In the genomic region with DNA sequence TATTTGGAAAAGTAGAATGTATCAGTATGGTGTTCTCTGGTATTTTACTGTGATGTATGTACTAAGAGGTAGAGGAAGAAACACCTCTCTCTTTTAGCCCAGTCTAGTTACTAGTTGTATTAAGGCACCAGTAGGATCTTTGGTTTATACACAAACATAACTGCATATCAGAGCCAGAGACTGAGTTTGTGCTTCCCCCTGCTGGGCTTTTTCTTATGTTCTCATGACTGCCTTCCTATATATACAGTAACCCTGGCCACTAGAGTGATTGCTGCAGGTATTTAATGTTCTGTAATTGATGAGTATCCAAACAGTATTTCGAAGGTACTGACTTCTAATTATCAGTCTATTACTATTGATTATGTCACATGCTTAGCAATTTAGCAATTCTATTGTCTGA, we compare ENCODE assay signal across 9 cellular contexts.
DNase-seq lines count a peak whose midpoint lies in the region; ATAC-seq, FAIRE-seq and TF ChIP-seq lines count a peak whose summit lies in the region.
"Had no signal": no experiment of that assay in that cellular context is flagged by ENCODE, and none has a peak within 500 bp of the region (broad histone marks: within the 10 kb centered on the region; RNA-seq: fewer than 3 reads in every experiment).

No MANE protein-coding gene starts in this region.

- TF ChIP-seq EP300 in sigmoid colon (IDR thresholded peaks at IDR 0.05): no peak

- TF ChIP-seq CTCF in heart right ventricle (IDR thresholded peaks at IDR 0.05) (peak in 6 of 9 donors; percentile 15 to 47 (median 30)), upper lobe of right lung (IDR thresholded peaks at IDR 0.05) (peak; percentile 6), sigmoid colon (IDR thresholded peaks at IDR 0.05) (no peak)

- WGBS in heart right ventricle, 2 donors: 33 to 36% methylated on average over 1 of the region's 1 CpG
- 15 to 48% methylated on average over 1 of the region's 1 CpG for WGBS in sigmoid colon, 2 donors

- H3K4me3 Mint-ChIP-seq in effector memory CD8-positive, alpha-beta T cell: no peak overlapping the region

- H3K36me3 ChIP-seq in heart right ventricle: no peaks in the 10 kb centered on the region
- H3K36me3 ChIP-seq in upper lobe of right lung: no peaks in the 10 kb centered on the region
- H3K36me3 ChIP-seq in sigmoid colon: no peaks in the 10 kb centered on the region
- H3K36me3 ChIP-seq: BLaER1 had no signal

- H3K9me3 Mint-ChIP-seq in effector memory CD8-positive, alpha-beta T cell: peaks cover 0 to 12% of the 10 kb centered on the region in 2 donors

- DNase-seq in heart right ventricle: no peak
- DNase-seq in cardiac septum (ENCODE audit: low spot score): no peak
- peak; percentile 69 for DNase-seq in NCI-H526 treated with DMSO at 0.1 percent for 48 hours (lab: John Stamatoyannopoulos, UW)
- DNase-seq in upper lobe of right lung: no peak
- no peak for DNase-seq in sigmoid colon
- no peak for DNase-seq in effector memory CD8-positive, alpha-beta T cell
- no peak for DNase-seq in activated T-cell treated with anti-CD3 and anti-CD28 coated beads for 4 hours

- H3K9me3 ChIP-seq in heart right ventricle (no peaks in the 10 kb centered on the region), upper lobe of right lung (no peaks in the 10 kb centered on the region), sigmoid colon (no peaks in the 10 kb centered on the region)

- no peaks in the 10 kb centered on the region for H3K27me3 Mint-ChIP-seq in effector memory CD8-positive, alpha-beta T cell

- no peak for TF ChIP-seq POLR2A in sigmoid colon (IDR thresholded peaks at IDR 0.05)

- H3K4me1 ChIP-seq in heart right ventricle (no peaks in the 10 kb centered on the region), upper lobe of right lung (no peaks in the 10 kb centered on the region), sigmoid colon (no peaks in the 10 kb centered on the region)

- H3K36me3 Mint-ChIP-seq in effector memory CD8-positive, alpha-beta T cell (ENCODE audit: insufficient read depth): no peaks in the 10 kb centered on the region

- ATAC-seq in heart right ventricle: peak in 1 of 8 donors; percentile 47
- no peak for ATAC-seq in upper lobe of right lung
- ATAC-seq in effector memory CD8-positive, alpha-beta T cell (replicated peaks): no peak

- H3K27ac ChIP-seq in heart right ventricle (no peak overlapping the region), upper lobe of right lung (no peak overlapping the region), sigmoid colon (no peak overlapping the region)
- H3K27ac ChIP-seq: BLaER1 had no signal

- H3K27ac Mint-ChIP-seq in effector memory CD8-positive, alpha-beta T cell: no peak overlapping the region

- H3K4me3 ChIP-seq in heart right ventricle (no peak overlapping the region), upper lobe of right lung (no peak overlapping the region), sigmoid colon (no peak overlapping the region)
- H3K4me3 ChIP-seq: BLaER1 had no signal

- intact Hi-C loops in heart right ventricle (cut with DNase I) (no loop called here), cardiac septum (cut with DNase I) (no loop called here), upper lobe of right lung (cut with DNase I) (no loop called here), sigmoid colon (cut with DNase I) (no loop called here)

- H3K27me3 ChIP-seq in heart right ventricle (no peaks in the 10 kb centered on the region), upper lobe of right lung (no peaks in the 10 kb centered on the region), sigmoid colon (no peaks in the 10 kb centered on the region)
- H3K27me3 ChIP-seq: BLaER1 had no signal

- no peaks in the 10 kb centered on the region for H3K4me1 Mint-ChIP-seq in effector memory CD8-positive, alpha-beta T cell (ENCODE audit: low read depth in 2 of 2)

- FAIRE-seq in endometrium (lab: Jason Lieb, UNC): peak; percentile 60

Comparison
In these comparisons a context has a peak if more than half of its experiments do, and no peak if none do; other contexts are left out.
1. CTCF ChIP-seq: peak in heart right ventricle (6 of 9) and upper lobe of right lung (single experiment); none in sigmoid colon (0 of 4).